6 cellular contexts compared by ENCODE assay signal in the genomic region with DNA sequence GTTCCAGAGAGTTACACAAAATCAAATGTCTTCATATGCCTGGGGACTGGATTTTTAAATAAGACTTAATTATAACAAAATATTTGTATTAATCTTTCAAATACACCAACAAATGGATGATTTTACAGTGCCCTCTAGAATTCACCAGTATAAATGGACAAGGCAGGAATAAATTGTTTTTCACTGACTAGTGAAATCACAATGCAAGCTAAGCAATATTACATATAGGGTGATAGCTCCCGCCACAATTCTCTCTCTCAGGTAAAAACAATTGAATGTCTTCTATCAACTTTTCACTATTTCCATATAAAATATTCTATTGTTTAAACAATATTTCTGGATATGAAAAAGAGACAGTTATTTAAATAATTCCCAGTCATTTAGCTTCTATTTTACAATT.
"Had no signal": no experiment of that assay in that cellular context is flagged by ENCODE, and none has a peak within 500 bp of the region (broad histone marks: within the 10 kb centered on the region; RNA-seq: fewer than 3 reads in every experiment).

No MANE protein-coding gene starts in this region.

- DNase-seq: GM23248, GOT3, H7, HCEC 1CT, KG1 had no signal

- H3K27ac ChIP-seq: GM23248 had no signal

- H2AFZ ChIP-seq: GM23248 had no signal

- FAIRE-seq: HTR-8/SVneo had no signal

- H3K4me3 ChIP-seq: GM23248 had no signal

- H3K9ac ChIP-seq: GM23248 had no signal
